In genomic region chr11:131295986-131296385, GRCh38 we compare ENCODE assay signal across 1 cellular context.
TF ChIP-seq lines count a peak whose summit lies in the region.

No MANE protein-coding gene starts in this region.

TF ChIP-seq in GM23338, 12 proteins besides CTCF, POLR2A, EP300 and RAD21 (continued from another document):
- TF ChIP-seq, protein P1, sequence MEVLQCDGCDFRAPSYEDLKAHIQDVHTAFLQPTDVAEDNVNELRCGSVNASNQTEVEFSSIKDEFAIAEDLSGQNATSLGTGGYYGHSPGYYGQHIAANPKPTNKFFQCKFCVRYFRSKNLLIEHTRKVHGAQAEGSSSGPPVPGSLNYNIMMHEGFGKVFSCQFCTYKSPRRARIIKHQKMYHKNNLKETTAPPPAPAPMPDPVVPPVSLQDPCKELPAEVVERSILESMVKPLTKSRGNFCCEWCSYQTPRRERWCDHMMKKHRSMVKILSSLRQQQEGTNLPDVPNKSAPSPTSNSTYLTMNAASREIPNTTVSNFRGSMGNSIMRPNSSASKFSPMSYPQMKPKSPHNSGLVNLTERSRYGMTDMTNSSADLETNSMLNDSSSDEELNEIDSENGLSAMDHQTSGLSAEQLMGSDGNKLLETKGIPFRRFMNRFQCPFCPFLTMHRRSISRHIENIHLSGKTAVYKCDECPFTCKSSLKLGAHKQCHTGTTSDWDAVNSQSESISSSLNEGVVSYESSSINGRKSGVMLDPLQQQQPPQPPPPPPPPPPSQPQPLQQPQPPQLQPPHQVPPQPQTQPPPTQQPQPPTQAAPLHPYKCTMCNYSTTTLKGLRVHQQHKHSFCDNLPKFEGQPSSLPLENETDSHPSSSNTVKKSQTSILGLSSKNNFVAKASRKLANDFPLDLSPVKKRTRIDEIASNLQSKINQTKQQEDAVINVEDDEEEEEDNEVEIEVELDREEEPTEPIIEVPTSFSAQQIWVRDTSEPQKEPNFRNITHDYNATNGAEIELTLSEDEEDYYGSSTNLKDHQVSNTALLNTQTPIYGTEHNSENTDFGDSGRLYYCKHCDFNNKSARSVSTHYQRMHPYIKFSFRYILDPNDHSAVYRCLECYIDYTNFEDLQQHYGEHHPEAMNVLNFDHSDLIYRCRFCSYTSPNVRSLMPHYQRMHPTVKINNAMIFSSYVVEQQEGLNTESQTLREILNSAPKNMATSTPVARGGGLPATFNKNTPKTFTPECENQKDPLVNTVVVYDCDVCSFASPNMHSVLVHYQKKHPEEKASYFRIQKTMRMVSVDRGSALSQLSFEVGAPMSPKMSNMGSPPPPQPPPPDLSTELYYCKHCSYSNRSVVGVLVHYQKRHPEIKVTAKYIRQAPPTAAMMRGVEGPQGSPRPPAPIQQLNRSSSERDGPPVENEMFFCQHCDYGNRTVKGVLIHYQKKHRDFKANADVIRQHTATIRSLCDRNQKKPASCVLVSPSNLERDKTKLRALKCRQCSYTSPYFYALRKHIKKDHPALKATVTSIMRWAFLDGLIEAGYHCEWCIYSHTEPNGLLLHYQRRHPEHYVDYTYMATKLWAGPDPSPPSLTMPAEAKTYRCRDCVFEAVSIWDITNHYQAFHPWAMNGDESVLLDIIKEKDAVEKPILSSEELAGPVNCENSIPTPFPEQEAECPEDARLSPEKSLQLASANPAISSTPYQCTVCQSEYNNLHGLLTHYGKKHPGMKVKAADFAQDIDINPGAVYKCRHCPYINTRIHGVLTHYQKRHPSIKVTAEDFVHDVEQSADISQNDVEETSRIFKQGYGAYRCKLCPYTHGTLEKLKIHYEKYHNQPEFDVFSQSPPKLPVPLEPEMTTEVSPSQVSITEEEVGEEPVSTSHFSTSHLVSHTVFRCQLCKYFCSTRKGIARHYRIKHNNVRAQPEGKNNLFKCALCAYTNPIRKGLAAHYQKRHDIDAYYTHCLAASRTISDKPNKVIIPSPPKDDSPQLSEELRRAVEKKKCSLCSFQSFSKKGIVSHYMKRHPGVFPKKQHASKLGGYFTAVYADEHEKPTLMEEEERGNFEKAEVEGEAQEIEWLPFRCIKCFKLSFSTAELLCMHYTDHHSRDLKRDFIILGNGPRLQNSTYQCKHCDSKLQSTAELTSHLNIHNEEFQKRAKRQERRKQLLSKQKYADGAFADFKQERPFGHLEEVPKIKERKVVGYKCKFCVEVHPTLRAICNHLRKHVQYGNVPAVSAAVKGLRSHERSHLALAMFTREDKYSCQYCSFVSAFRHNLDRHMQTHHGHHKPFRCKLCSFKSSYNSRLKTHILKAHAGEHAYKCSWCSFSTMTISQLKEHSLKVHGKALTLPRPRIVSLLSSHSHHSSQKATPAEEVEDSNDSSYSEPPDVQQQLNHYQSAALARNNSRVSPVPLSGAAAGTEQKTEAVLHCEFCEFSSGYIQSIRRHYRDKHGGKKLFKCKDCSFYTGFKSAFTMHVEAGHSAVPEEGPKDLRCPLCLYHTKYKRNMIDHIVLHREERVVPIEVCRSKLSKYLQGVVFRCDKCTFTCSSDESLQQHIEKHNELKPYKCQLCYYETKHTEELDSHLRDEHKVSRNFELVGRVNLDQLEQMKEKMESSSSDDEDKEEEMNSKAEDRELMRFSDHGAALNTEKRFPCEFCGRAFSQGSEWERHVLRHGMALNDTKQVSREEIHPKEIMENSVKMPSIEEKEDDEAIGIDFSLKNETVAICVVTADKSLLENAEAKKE (CRISPR knock-in tag; IDR thresholded peaks at IDR 0.05) = no peak
- TF ChIP-seq NANOG (IDR thresholded peaks at IDR 0.05; ENCODE audit: borderline replicate concordance) = no peak
- no peak for TF ChIP-seq ETS1 (IDR thresholded peaks at IDR 0.05)
- TF ChIP-seq, protein P2, sequence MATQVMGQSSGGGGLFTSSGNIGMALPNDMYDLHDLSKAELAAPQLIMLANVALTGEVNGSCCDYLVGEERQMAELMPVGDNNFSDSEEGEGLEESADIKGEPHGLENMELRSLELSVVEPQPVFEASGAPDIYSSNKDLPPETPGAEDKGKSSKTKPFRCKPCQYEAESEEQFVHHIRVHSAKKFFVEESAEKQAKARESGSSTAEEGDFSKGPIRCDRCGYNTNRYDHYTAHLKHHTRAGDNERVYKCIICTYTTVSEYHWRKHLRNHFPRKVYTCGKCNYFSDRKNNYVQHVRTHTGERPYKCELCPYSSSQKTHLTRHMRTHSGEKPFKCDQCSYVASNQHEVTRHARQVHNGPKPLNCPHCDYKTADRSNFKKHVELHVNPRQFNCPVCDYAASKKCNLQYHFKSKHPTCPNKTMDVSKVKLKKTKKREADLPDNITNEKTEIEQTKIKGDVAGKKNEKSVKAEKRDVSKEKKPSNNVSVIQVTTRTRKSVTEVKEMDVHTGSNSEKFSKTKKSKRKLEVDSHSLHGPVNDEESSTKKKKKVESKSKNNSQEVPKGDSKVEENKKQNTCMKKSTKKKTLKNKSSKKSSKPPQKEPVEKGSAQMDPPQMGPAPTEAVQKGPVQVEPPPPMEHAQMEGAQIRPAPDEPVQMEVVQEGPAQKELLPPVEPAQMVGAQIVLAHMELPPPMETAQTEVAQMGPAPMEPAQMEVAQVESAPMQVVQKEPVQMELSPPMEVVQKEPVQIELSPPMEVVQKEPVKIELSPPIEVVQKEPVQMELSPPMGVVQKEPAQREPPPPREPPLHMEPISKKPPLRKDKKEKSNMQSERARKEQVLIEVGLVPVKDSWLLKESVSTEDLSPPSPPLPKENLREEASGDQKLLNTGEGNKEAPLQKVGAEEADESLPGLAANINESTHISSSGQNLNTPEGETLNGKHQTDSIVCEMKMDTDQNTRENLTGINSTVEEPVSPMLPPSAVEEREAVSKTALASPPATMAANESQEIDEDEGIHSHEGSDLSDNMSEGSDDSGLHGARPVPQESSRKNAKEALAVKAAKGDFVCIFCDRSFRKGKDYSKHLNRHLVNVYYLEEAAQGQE (IDR thresholded peaks at IDR 0.05; ENCODE audit: unreplicated experiment) = no peak
- TF ChIP-seq STAT1 (IDR thresholded peaks at IDR 0.05; ENCODE audit: unreplicated experiment) = no peak
